8 cellular contexts compared by ENCODE assay signal in genomic region chr4:152779513-152780266, GRCh38. TPM values are rescaled to one million over a fixed set of nuclear protein-coding genes. Genes with fewer than 3 reads are reported as not detected.
DNase-seq lines count a peak whose midpoint lies in the region; ATAC-seq and TF ChIP-seq lines count a peak whose summit lies in the region.

Gene ARFIP1, plus strand, starts transcription at chr4:152779954. Its CDS starts 49,680 bp downstream, at chr4:152829634.
Gene TIGD4, minus strand, starts transcription at chr4:152779730. Its CDS starts 8,726 bp downstream, at chr4:152771004.

- DNase-seq in GM12865 (ENCODE audit: low read depth) = peak; percentile 98
- peak; percentile 83 for DNase-seq in NCI-H1105 (lab: John Stamatoyannopoulos, UW)
- DNase-seq in SKM-1 treated with dmso at 0.1 percent for 144 hours (lab: John Stamatoyannopoulos, UW; ENCODE audit: unreplicated experiment) = peak; percentile 86
- peak; percentile 88 for DNase-seq in activated naive CD8-positive, alpha-beta T cell treated with anti-CD3 and anti-CD28 coated beads, Interleukin-2, amount 50 U/mL, for 16 hours (ENCODE audit: low read depth, low spot score)
- peak; percentile 97 to 99 for DNase-seq in cardiac muscle cell (ENCODE audit: low read depth in 1 of 2, low spot score in 1 of 2)
- peak; percentile 98 for DNase-seq in transverse colon

- peak within 1 kb of the TSS; percentile 63 for H3K9ac ChIP-seq in parathyroid adenoma

- peak within 1 kb of the TSS; percentile 67 for H3K4me3 ChIP-seq in GM12865 (ENCODE audit: low read depth, low read length)
- peak within 1 kb of the TSS; percentile 73 for H3K4me3 ChIP-seq in cardiac muscle cell
- peak within 1 kb of the TSS; percentile 74 for H3K4me3 ChIP-seq in parathyroid adenoma (ENCODE audit: low read depth, low read length)
- peak within 1 kb of the TSS; percentile 66 to 78 (median 71) for H3K4me3 ChIP-seq in transverse colon

- H3K4me1 ChIP-seq in cardiac muscle cell (ENCODE audit: low read depth) = peaks cover 12% of the 10 kb centered on the region
- peaks cover 2% of the 10 kb centered on the region for H3K4me1 ChIP-seq in parathyroid adenoma
- H3K4me1 ChIP-seq in transverse colon = peaks cover 10 to 49% (median 26%) of the 10 kb centered on the region in 4 donors

- H3K27ac ChIP-seq in cardiac muscle cell (peak within 1 kb of the TSS; percentile 92), parathyroid adenoma (peak within 1 kb of the TSS; percentile 90), transverse colon (peak within 1 kb of the TSS; percentile 87 to 93 (median 92))

- H3K79me2 ChIP-seq in parathyroid adenoma = peaks cover 7% of the 10 kb centered on the region

- no peaks in the 10 kb centered on the region for H3K9me3 ChIP-seq in cardiac muscle cell (ENCODE audit: low read depth)
- H3K9me3 ChIP-seq in parathyroid adenoma (ENCODE audit: control insufficient read depth, low read length) = no peaks in the 10 kb centered on the region
- no peaks in the 10 kb centered on the region for H3K9me3 ChIP-seq in transverse colon

- no peaks in the 10 kb centered on the region for H3K36me3 ChIP-seq in cardiac muscle cell
- H3K36me3 ChIP-seq in parathyroid adenoma (ENCODE audit: control insufficient read depth, insufficient read depth, low read length) = no peaks in the 10 kb centered on the region
- no peaks in the 10 kb centered on the region for H3K36me3 ChIP-seq in transverse colon

- peak; percentile 40 for TF ChIP-seq CTCF in GM12865 (IDR thresholded peaks at IDR 0.05; ENCODE audit: insufficient read depth, low read depth, low read length, missing control alignments)
- TF ChIP-seq CTCF in cardiac muscle cell (IDR thresholded peaks at IDR 0.05; ENCODE audit: low read depth, low read length) = peak; percentile 35
- peak; percentile 26 for TF ChIP-seq CTCF in parathyroid adenoma (IDR thresholded peaks at IDR 0.05)
- peak in 3 of 5 experiments; percentile 16 to 19 (median 17) for TF ChIP-seq CTCF in transverse colon (IDR thresholded peaks at IDR 0.05)

- in situ Hi-C loops in transverse colon (cut with MboI; ENCODE audit: low pct_ligation_motif_present in 1 of 4, low pct_unique_long_range_greater_than_20kb in 1 of 4, low sequenced_read_pairs in 3 of 4) = no loop called here

- H2AFZ ChIP-seq in parathyroid adenoma = peak within 1 kb of the TSS; percentile 96

- intact Hi-C loops in transverse colon (cut with DNase I; ENCODE audit: low total_unique reads) = loop anchor here (10.0 kb wide), 1 partner anchor 1465 kb away; no protein-coding TSS in a partner anchor

- ATAC-seq in HG02642 (IDR thresholded peaks at IDR 0.05; ENCODE audit: poor library complexity, unreplicated experiment) = peak; percentile 96

- 1% methylated on average over 55 of the region's 55 CpGs; no CpG with 5 or more reads in 1 of the 2 donors for WGBS in transverse colon (ENCODE audit: low coverage in 1 of 2), 2 donors

- no peaks in the 10 kb centered on the region for H3K27me3 ChIP-seq in cardiac muscle cell
- H3K27me3 ChIP-seq in parathyroid adenoma (ENCODE audit: control insufficient read depth, insufficient read depth, low read length) = no peaks in the 10 kb centered on the region
- no peaks in the 10 kb centered on the region for H3K27me3 ChIP-seq in transverse colon

- no peak for TF ChIP-seq EP300 in transverse colon (IDR thresholded peaks at IDR 0.05; ENCODE audit: low read depth)

- peak; percentile 83 for TF ChIP-seq POLR2A in transverse colon (IDR thresholded peaks at IDR 0.05)

- peak within 1 kb of the TSS; percentile 88 for H3K4me2 ChIP-seq in parathyroid adenoma (ENCODE audit: low read length)

RNA-seq across cellular contexts. Expression of gene ARFIP1, which starts in this region (rescaled TPM):
- 19.3 and 20.3 TPM in 2 replicates for total RNA-seq in cardiac muscle cell
- 26.9 and 32.7 TPM in 2 replicates for polyA plus RNA-seq in cardiac muscle cell
- 100 to 1,000 TPM in 1 of 4 donors, 10 to 100 TPM in 3; 35.0 to 115 (median 46.2) TPM for total RNA-seq in transverse colon

RNA-seq across cellular contexts. Expression of gene TIGD4, which starts in this region (rescaled TPM):
- total RNA-seq in cardiac muscle cell (0.56 and 1.5 TPM in 2 replicates), transverse colon (under 1 TPM in 3 of 4 donors, not detected in 1; 0.14 to 0.95 (median 0.75) TPM)
- polyA plus RNA-seq in cardiac muscle cell = 0.55 and 0.82 TPM in 2 replicates

Comparison
In these comparisons a context has a peak if more than half of its experiments do, and no peak if none do; other contexts are left out.
1. Peak in every context shown above with its lines: DNase-seq, ATAC-seq, H3K4me3 ChIP-seq and H3K27ac ChIP-seq.